1 cellular context compared by ENCODE assay signal in the genomic region with DNA sequence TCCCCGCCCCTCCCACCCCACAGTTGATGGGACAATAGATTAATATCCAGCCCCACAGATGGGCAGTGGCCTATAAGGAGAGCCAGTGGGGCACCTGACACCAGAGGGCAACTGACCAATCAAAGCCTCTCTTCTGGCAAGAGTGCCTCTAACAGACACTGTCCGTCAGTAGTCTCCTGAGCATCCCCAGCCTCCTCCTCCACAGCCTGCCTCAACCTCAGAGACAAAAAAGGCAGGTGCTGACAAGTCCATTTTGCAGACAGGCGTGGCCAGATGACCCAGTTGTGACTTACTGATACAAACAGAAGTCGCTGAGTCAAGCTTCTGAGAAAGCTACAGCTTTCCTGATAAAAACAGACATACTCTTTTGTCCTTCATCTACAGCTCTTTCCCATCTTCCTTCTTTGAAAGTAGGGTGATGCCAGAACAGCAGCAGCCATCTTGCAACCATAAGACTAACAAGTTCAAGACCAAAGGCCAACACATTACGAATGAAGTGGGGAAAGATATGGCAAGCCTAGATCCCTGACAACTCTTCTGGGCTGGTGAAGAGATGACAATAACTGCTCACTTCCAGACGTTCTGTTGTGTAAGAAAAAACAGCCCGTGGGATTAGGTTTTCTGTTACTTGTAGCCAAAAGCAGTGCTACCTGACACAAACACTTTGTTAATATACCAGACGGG.
TF ChIP-seq lines count a peak whose summit lies in the region.

No MANE protein-coding gene starts in this region.

TF ChIP-seq in K562, 482 proteins besides CTCF, POLR2A, EP300 and RAD21 (continued from another document and continues in another):
- TF ChIP-seq ZNF696 (CRISPR knock-in tag; conservative IDR thresholded peaks at IDR 0.05) (no peak), PTTG1 (tag; IDR thresholded peaks at IDR 0.05; ENCODE audit: low read depth) (peak; percentile 57; the same call in 1 of the 2 replicates), TCF3 (CRISPR knock-in tag; IDR thresholded peaks at IDR 0.05) (peak; percentile 94), JUND (IDR thresholded peaks at IDR 0.05; ENCODE audit: borderline replicate concordance, low read depth, low read length) (peak; percentile 91), JUND (tag; IDR thresholded peaks at IDR 0.05; ENCODE audit: borderline replicate concordance, low read depth, low read length) (peak; percentile 90; the same call in 2 of the 3 replicates), PYGO2 (tag; IDR thresholded peaks at IDR 0.05) (no peak), BACH1 (tag; IDR thresholded peaks at IDR 0.05) (peak; percentile 97), TFAM (CRISPR knock-in tag; conservative IDR thresholded peaks at IDR 0.05) (no peak), CBFA2T2 (conservative IDR thresholded peaks at IDR 0.05) (peak; percentile 91), NR2F6 (CRISPR knock-in tag; IDR thresholded peaks at IDR 0.05) (no peak), E2F5 (CRISPR knock-in tag; IDR thresholded peaks at IDR 0.05) (no peak), SRF (CRISPR knock-in tag; IDR thresholded peaks at IDR 0.05) (peak in 1 of 2 experiments; percentile 80; a peak in 1 of 4 replicates), TRIM24 (IDR thresholded peaks at IDR 0.05) (peak; percentile 58 to 87; a peak in 3 of 4 replicates), ARID1B (IDR thresholded peaks at IDR 0.05) (peak; percentile 94), MYC (IDR thresholded peaks at IDR 0.05; ENCODE audit: low read depth, low read length) (peak; percentile 75), MYC (CRISPR knock-in tag; IDR thresholded peaks at IDR 0.05; ENCODE audit: borderline replicate concordance, low read depth) (no peak), NRF1 (conservative IDR thresholded peaks at IDR 0.05 in 1 of 2, IDR thresholded peaks at IDR 0.05 in 1 of 2) (peak; percentile 62 to 70), HCFC1 (IDR thresholded peaks at IDR 0.05; ENCODE audit: low read depth, low read length) (no peak; the same call in 1 of the 2 replicates), PCBP1 (IDR thresholded peaks at IDR 0.05; ENCODE audit: low read depth, low read length, poor library complexity, severe bottlenecking) (no peak), ZBTB11 (CRISPR knock-in tag; IDR thresholded peaks at IDR 0.05) (peak in 1 of 3 experiments; percentile 83; a peak in 2 of 6 replicates), ZNF699 (CRISPR knock-in tag; IDR thresholded peaks at IDR 0.05; ENCODE audit: insufficient replicate concordance) (no peak), MYNN (IDR thresholded peaks at IDR 0.05) (peak; percentile 50; the same call in 1 of the 2 replicates), MYNN (CRISPR knock-in tag; IDR thresholded peaks at IDR 0.05) (no peak), PATZ1 (CRISPR knock-in tag; IDR thresholded peaks at IDR 0.05; ENCODE audit: borderline replicate concordance) (no peak), SMAD3 (CRISPR knock-in tag; conservative IDR thresholded peaks at IDR 0.05) (0 out of 2 replicates have a peak, but pooled peaks have one; percentile 35), OTX1 (CRISPR knock-in tag; IDR thresholded peaks at IDR 0.05) (no peak), SNRNP70 (optimal IDR thresholded peaks at IDR 0.05; ENCODE audit: low read depth, low read length) (no peak), RFX1 (IDR thresholded peaks at IDR 0.05) (no peak), TCF15 (CRISPR knock-in tag; IDR thresholded peaks at IDR 0.05) (no peak), AFF4 (CRISPR knock-in tag; IDR thresholded peaks at IDR 0.05) (no peak), TSC22D4 (tag; IDR thresholded peaks at IDR 0.05) (no peak)
- TF ChIP-seq, protein P1, sequence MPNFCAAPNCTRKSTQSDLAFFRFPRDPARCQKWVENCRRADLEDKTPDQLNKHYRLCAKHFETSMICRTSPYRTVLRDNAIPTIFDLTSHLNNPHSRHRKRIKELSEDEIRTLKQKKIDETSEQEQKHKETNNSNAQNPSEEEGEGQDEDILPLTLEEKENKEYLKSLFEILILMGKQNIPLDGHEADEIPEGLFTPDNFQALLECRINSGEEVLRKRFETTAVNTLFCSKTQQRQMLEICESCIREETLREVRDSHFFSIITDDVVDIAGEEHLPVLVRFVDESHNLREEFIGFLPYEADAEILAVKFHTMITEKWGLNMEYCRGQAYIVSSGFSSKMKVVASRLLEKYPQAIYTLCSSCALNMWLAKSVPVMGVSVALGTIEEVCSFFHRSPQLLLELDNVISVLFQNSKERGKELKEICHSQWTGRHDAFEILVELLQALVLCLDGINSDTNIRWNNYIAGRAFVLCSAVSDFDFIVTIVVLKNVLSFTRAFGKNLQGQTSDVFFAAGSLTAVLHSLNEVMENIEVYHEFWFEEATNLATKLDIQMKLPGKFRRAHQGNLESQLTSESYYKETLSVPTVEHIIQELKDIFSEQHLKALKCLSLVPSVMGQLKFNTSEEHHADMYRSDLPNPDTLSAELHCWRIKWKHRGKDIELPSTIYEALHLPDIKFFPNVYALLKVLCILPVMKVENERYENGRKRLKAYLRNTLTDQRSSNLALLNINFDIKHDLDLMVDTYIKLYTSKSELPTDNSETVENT (CRISPR knock-in tag; IDR thresholded peaks at IDR 0.05), result no peak
- TF ChIP-seq, protein P2, sequence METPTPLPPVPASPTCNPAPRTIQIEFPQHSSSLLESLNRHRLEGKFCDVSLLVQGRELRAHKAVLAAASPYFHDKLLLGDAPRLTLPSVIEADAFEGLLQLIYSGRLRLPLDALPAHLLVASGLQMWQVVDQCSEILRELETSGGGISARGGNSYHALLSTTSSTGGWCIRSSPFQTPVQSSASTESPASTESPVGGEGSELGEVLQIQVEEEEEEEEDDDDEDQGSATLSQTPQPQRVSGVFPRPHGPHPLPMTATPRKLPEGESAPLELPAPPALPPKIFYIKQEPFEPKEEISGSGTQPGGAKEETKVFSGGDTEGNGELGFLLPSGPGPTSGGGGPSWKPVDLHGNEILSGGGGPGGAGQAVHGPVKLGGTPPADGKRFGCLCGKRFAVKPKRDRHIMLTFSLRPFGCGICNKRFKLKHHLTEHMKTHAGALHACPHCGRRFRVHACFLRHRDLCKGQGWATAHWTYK (CRISPR knock-in tag; IDR thresholded peaks at IDR 0.05), result peak; percentile 86
- TF ChIP-seq, protein P3, sequence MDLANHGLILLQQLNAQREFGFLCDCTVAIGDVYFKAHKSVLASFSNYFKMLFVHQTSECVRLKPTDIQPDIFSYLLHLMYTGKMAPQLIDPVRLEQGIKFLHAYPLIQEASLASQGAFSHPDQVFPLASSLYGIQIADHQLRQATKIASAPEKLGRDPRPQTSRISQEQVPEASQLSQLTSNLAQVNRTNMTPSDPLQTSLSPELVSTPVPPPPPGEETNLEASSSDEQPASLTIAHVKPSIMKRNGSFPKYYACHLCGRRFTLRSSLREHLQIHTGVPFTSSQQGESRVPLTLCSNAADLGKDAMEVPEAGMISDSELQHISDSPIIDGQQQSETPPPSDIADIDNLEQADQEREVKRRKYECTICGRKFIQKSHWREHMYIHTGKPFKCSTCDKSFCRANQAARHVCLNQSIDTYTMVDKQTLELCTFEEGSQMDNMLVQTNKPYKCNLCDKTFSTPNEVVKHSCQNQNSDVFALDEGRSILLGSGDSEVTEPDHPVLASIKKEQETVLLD (IDR thresholded peaks at IDR 0.05), result peak; percentile 79
- TF ChIP-seq, protein P4, sequence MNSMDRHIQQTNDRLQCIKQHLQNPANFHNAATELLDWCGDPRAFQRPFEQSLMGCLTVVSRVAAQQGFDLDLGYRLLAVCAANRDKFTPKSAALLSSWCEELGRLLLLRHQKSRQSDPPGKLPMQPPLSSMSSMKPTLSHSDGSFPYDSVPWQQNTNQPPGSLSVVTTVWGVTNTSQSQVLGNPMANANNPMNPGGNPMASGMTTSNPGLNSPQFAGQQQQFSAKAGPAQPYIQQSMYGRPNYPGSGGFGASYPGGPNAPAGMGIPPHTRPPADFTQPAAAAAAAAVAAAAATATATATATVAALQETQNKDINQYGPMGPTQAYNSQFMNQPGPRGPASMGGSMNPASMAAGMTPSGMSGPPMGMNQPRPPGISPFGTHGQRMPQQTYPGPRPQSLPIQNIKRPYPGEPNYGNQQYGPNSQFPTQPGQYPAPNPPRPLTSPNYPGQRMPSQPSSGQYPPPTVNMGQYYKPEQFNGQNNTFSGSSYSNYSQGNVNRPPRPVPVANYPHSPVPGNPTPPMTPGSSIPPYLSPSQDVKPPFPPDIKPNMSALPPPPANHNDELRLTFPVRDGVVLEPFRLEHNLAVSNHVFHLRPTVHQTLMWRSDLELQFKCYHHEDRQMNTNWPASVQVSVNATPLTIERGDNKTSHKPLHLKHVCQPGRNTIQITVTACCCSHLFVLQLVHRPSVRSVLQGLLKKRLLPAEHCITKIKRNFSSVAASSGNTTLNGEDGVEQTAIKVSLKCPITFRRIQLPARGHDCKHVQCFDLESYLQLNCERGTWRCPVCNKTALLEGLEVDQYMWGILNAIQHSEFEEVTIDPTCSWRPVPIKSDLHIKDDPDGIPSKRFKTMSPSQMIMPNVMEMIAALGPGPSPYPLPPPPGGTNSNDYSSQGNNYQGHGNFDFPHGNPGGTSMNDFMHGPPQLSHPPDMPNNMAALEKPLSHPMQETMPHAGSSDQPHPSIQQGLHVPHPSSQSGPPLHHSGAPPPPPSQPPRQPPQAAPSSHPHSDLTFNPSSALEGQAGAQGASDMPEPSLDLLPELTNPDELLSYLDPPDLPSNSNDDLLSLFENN (IDR thresholded peaks at IDR 0.05; ENCODE audit: low read depth in 2 of 2, low read length in 2 of 2), result no peak
